In genomic region chr15:101295607-101296225, GRCh38 we compare ENCODE assay signal across 8 cellular contexts. TPM values are rescaled to one million over a fixed set of nuclear protein-coding genes. Genes with fewer than 3 reads are reported as not detected.
DNase-seq lines count a peak whose midpoint lies in the region; ATAC-seq and TF ChIP-seq lines count a peak whose summit lies in the region.

No MANE protein-coding gene starts in this region.

- no peaks in the 10 kb centered on the region for H3K9me3 Mint-ChIP-seq in activated naive CD8-positive, alpha-beta T cell treated with anti-CD3 and anti-CD28 coated beads for 36 hours

- peaks cover 4% of the 10 kb centered on the region for H3K36me3 ChIP-seq in left ventricle myocardium inferior
- H3K36me3 ChIP-seq in iPS-20b (ENCODE audit: insufficient read depth, low read depth, low read length) = peaks cover 18% of the 10 kb centered on the region
- peaks cover 0 to 20% (median 4%) of the 10 kb centered on the region in 6 donors for H3K36me3 ChIP-seq in spleen

- peak overlapping the region; percentile 89; the same call in 1 of the 2 replicates for H3K9ac ChIP-seq in iPS-20b (ENCODE audit: low read depth, low read length)

- WGBS in spleen, 5 donors = 4 to 5% (median 4%) methylated on average over 20 to 22 of the region's 22 CpGs

- TF ChIP-seq CTCF in left ventricle myocardium inferior (IDR thresholded peaks at IDR 0.05; ENCODE audit: borderline replicate concordance) (no peak), spleen (IDR thresholded peaks at IDR 0.05 in 8 of 11, conservative IDR thresholded peaks at IDR 0.05 in 3 of 11) (no peak)

- peak overlapping the region; percentile 97 for H3K27ac Mint-ChIP-seq in activated naive CD8-positive, alpha-beta T cell treated with anti-CD3 and anti-CD28 coated beads for 36 hours

- H3K9me3 ChIP-seq in left ventricle myocardium inferior (replicated peaks) = no peaks in the 10 kb centered on the region
- no peaks in the 10 kb centered on the region for H3K9me3 ChIP-seq in iPS-20b (ENCODE audit: insufficient read depth, low read depth, low read length)
- no peaks in the 10 kb centered on the region for H3K9me3 ChIP-seq in spleen

- DNase-seq in left ventricle myocardium inferior (no peak), cardiac septum (ENCODE audit: low spot score) (no peak), spleen (peak; percentile 94), NCI-H524 (lab: John Stamatoyannopoulos, UW) (no peak)
- no peak for DNase-seq in activated naive CD8-positive, alpha-beta T cell treated with anti-CD3 and anti-CD28 coated beads for 36 hours

- H3K4me1 Mint-ChIP-seq in activated naive CD8-positive, alpha-beta T cell treated with anti-CD3 and anti-CD28 coated beads for 36 hours = peaks cover 36% of the 10 kb centered on the region

- ATAC-seq in HG03571 (IDR thresholded peaks at IDR 0.05; ENCODE audit: unreplicated experiment) = no peak
- ATAC-seq in HG02759 (IDR thresholded peaks at IDR 0.05; ENCODE audit: unreplicated experiment) = no peak

- H3K4me3 ChIP-seq in left ventricle myocardium inferior (peak overlapping the region; percentile 87), iPS-20b (ENCODE audit: low read length) (peak overlapping the region; percentile 93), spleen (peak overlapping the region; percentile 80 to 100 (median 95))

- peak overlapping the region; percentile 95 for H3K27ac ChIP-seq in left ventricle myocardium inferior (replicated peaks)
- no peak overlapping the region for H3K27ac ChIP-seq in iPS-20b (ENCODE audit: low read length)
- peak overlapping the region; percentile 85 to 98 (median 96) for H3K27ac ChIP-seq in spleen

- TF ChIP-seq POLR2A in spleen (IDR thresholded peaks at IDR 0.05) = no peak

- no peaks in the 10 kb centered on the region for H3K27me3 ChIP-seq in left ventricle myocardium inferior (ENCODE audit: low read depth)
- no peaks in the 10 kb centered on the region for H3K27me3 ChIP-seq in iPS-20b (ENCODE audit: insufficient read depth, low read length)
- H3K27me3 ChIP-seq in spleen (replicated peaks in 1 of 7) = no peaks in the 10 kb centered on the region

- peak overlapping the region; percentile 97 for H3K4me3 Mint-ChIP-seq in activated naive CD8-positive, alpha-beta T cell treated with anti-CD3 and anti-CD28 coated beads for 36 hours

- no peaks in the 10 kb centered on the region for H3K27me3 Mint-ChIP-seq in activated naive CD8-positive, alpha-beta T cell treated with anti-CD3 and anti-CD28 coated beads for 36 hours

- intact Hi-C loops in left ventricle myocardium inferior (cut with micrococcal nuclease) (loop anchor here (2.0 kb wide), 1 partner anchor 345 kb away; no protein-coding TSS in a partner anchor), cardiac septum (cut with DNase I) (loop anchor here (5.0 kb wide), 1 partner anchor 287 kb away; no protein-coding TSS in a partner anchor), spleen (cut with DNase I; ENCODE audit: low total_unique reads) (loop anchor here (5.0 kb wide), 1 partner anchor 347 kb away; no protein-coding TSS in a partner anchor)

- H3K4me1 ChIP-seq in left ventricle myocardium inferior (peaks cover 57% of the 10 kb centered on the region), iPS-20b (ENCODE audit: insufficient read depth, low read length) (peaks cover 5% of the 10 kb centered on the region), spleen (peaks cover 28 to 64% (median 47%) of the 10 kb centered on the region in 6 donors)

- peaks cover 33% of the 10 kb centered on the region for H3K36me3 Mint-ChIP-seq in activated naive CD8-positive, alpha-beta T cell treated with anti-CD3 and anti-CD28 coated beads for 36 hours

RNA-seq across cellular contexts. Expression of gene SNRPA1, which starts 0.7 kb away (rescaled TPM):
- total RNA-seq in left ventricle myocardium inferior = 26.8 TPM
- 26.0 TPM for total RNA-seq in cardiac septum
- total RNA-seq in activated naive CD8-positive, alpha-beta T cell treated with anti-CD3 and anti-CD28 coated beads for 36 hours = 100 to 1,000 TPM; 219 to 223 TPM
- total RNA-seq in spleen = 10 to 100 TPM; 56.2 to 85.4 (median 68.8) TPM
- 10 to 100 TPM; 74.6 to 75.1 (median 74.7) TPM for polyA plus RNA-seq in spleen

RNA-seq across cellular contexts. Expression of gene SELENOS, which starts 18.4 kb away (rescaled TPM):
- total RNA-seq in left ventricle myocardium inferior (50.6 TPM), cardiac septum (51.6 TPM), spleen (100 to 1,000 TPM in 1 of 7 donors, 10 to 100 TPM in 6; 47.3 to 109 (median 63.8) TPM)
- 10 to 100 TPM; 27.3 to 29.4 TPM for total RNA-seq in activated naive CD8-positive, alpha-beta T cell treated with anti-CD3 and anti-CD28 coated beads for 36 hours
- 10 to 100 TPM; 25.7 to 41.1 (median 39.7) TPM for polyA plus RNA-seq in spleen

RNA-seq across cellular contexts. Expression of gene CHSY1, which starts 43.9 kb away (rescaled TPM):
- total RNA-seq in left ventricle myocardium inferior (15.1 TPM), cardiac septum (17.5 TPM), spleen (10 to 100 TPM; 50.2 to 99.5 (median 55.9) TPM)
- 10 to 100 TPM; 35.5 to 37.0 TPM for total RNA-seq in activated naive CD8-positive, alpha-beta T cell treated with anti-CD3 and anti-CD28 coated beads for 36 hours
- polyA plus RNA-seq in spleen = 1 to 10 TPM; 6.8 to 9.2 (median 8.3) TPM
